16 cellular contexts compared by ENCODE assay signal in genomic region chr17:48445248-48445620, GRCh38. TPM values are rescaled to one million over a fixed set of nuclear protein-coding genes. Genes with fewer than 3 reads are reported as not detected.
"Had no signal": no experiment of that assay in that cellular context is flagged by ENCODE, and none has a peak within 500 bp of the region (broad histone marks: within the 10 kb centered on the region; RNA-seq: fewer than 3 reads in every experiment).

No MANE protein-coding gene starts in this region.

- H3K4me3 Mint-ChIP-seq: activated CD4-positive, alpha-beta memory T cell treated with anti-CD3 and anti-CD28 coated beads, Interleukin-2, amount 10 ng/mL, durations not matched to agents 7 days and 5 days; neural crest cell had no signal

- ATAC-seq: gastroesophageal sphincter, right lobe of liver had no signal

- H3K9me3 ChIP-seq: ascending aorta, breast epithelium, gastroesophageal sphincter, right lobe of liver, tibial artery had no signal

- H3K27me3 Mint-ChIP-seq: activated CD4-positive, alpha-beta memory T cell treated with anti-CD3 and anti-CD28 coated beads, Interleukin-2, amount 10 ng/mL, durations not matched to agents 7 days and 5 days had no signal

- H3K36me3 ChIP-seq: ascending aorta, breast epithelium, gastroesophageal sphincter, right lobe of liver, tibial artery had no signal

- DNase-seq: activated CD8-positive, alpha-beta memory T cell treated with anti-CD3 and anti-CD28 coated beads, Interleukin-2, amount 50 U/mL, for 4 hours; midbrain; right lobe of liver; SW 1271; tibial artery had no signal

- H3K9me3 Mint-ChIP-seq: neural crest cell had no signal

- H3K27ac ChIP-seq: ascending aorta, breast epithelium, gastroesophageal sphincter, right lobe of liver, tibial artery, VCaP had no signal

RNA-seq across cellular contexts. Expression of gene SKAP1, which starts 15.2 kb away (rescaled TPM):
- total RNA-seq: ascending aorta, lung microvascular endothelial cell, myocyte, osteoblast, pulmonary artery endothelial cell, smooth muscle cell had no signal
